ENCODE assay signal across 8 cellular contexts in genomic region chr3:116445291-116445841, GRCh38. TPM values are rescaled to one million over a fixed set of nuclear protein-coding genes. Genes with fewer than 3 reads are reported as not detected.
DNase-seq lines count a peak whose midpoint lies in the region; ATAC-seq and TF ChIP-seq lines count a peak whose summit lies in the region.

Gene LSAMP (minus strand): TSS chr3:116445487.

- ATAC-seq in HG03460 (IDR thresholded peaks at IDR 0.05; ENCODE audit: unreplicated experiment) (no peak), HG03039 (IDR thresholded peaks at IDR 0.05; ENCODE audit: unreplicated experiment) (no peak)

- TF ChIP-seq CTCF in GM13977 (IDR thresholded peaks at IDR 0.05; ENCODE audit: extremely low read depth, insufficient read depth, missing control alignments), result no peak

- DNase-seq in DMS153 treated with DMSO at 0.1 percent for 48 hours (lab: John Stamatoyannopoulos, UW; ENCODE audit: unreplicated experiment) (peak; percentile 47), NCI-H82 treated with DMSO at 0.1 percent for 48 hours (lab: John Stamatoyannopoulos, UW; ENCODE audit: unreplicated experiment) (peak; percentile 29), foreskin melanocyte (peak; percentile 29), occipital lobe (lab: John Stamatoyannopoulos, UW) (peak; percentile 72), KG1 (lab: John Stamatoyannopoulos, UW) (no peak), GM13977 (ENCODE audit: low spot score) (no peak)

- in situ Hi-C loops in GM13977 (cut with MboI; ENCODE audit: low pct_unique_long_range_greater_than_20kb, low sequenced_read_pairs, unreplicated experiment), result no loop called here

RNA-seq across cellular contexts. Expression of gene LSAMP, which starts in this region (rescaled TPM):
- 47.3 TPM for total RNA-seq in occipital lobe

Comparison
In these comparisons a context has a peak if more than half of its experiments do, and no peak if none do; other contexts are left out.
1. DNase-seq: peak in DMS153 treated with DMSO at 0.1 percent for 48 hours (single experiment), NCI-H82 treated with DMSO at 0.1 percent for 48 hours (single experiment), foreskin melanocyte (single experiment) and occipital lobe (single experiment); none in KG1 (single experiment) and GM13977 (single experiment).